Comparison of ENCODE assay signal across 1 cellular context in the genomic region with DNA sequence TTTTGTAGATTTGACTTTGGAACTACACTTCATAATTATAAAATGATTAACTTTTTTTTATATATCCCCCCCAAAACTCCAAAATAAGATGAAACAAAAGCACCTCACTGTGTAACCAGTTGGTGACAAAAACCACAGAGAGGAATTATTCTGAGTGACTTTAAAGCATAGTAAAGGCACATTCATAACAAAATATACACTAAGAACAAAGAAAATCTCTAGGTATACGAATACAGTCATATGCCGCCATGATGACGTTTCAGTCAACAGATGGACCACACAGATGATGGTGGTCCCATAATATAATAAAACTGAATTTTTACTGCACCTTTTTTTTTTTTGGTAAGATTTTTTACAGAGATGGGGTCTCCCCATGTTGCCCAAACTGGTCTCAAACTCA.
TF ChIP-seq lines count a peak whose summit lies in the region.

No MANE protein-coding gene starts in this region.

TF ChIP-seq in WTC11, 78 proteins besides CTCF, POLR2A, EP300 and RAD21 (continued from another document):
- TF ChIP-seq SMAD3 (CRISPR knock-in tag; IDR thresholded peaks at IDR 0.05; ENCODE audit: borderline replicate concordance) (no peak), ZNF263 (CRISPR knock-in tag; IDR thresholded peaks at IDR 0.05; ENCODE audit: low read depth) (no peak), ZSCAN18 (CRISPR knock-in tag; IDR thresholded peaks at IDR 0.05) (no peak), ELF4 (CRISPR knock-in tag; IDR thresholded peaks at IDR 0.05; ENCODE audit: low read depth) (no peak), USF1 (CRISPR knock-in tag; IDR thresholded peaks at IDR 0.05) (no peak), NFYB (CRISPR knock-in tag; conservative IDR thresholded peaks at IDR 0.05; ENCODE audit: low read depth) (no peak), CREM (CRISPR knock-in tag; IDR thresholded peaks at IDR 0.05) (no peak)
- TF ChIP-seq, protein P1, sequence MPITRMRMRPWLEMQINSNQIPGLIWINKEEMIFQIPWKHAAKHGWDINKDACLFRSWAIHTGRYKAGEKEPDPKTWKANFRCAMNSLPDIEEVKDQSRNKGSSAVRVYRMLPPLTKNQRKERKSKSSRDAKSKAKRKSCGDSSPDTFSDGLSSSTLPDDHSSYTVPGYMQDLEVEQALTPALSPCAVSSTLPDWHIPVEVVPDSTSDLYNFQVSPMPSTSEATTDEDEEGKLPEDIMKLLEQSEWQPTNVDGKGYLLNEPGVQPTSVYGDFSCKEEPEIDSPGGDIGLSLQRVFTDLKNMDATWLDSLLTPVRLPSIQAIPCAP (CRISPR knock-in tag; IDR thresholded peaks at IDR 0.05), result no peak
